Comparison of ENCODE assay signal across 20 cellular contexts in genomic region chr16:12431547-12431946, GRCh38.
A peak's percentile ranks its signal among the peaks of the same experiment; 100 is the strongest.
DNase-seq lines count a peak whose midpoint lies in the region; ATAC-seq, FAIRE-seq and TF ChIP-seq lines count a peak whose summit lies in the region.
"Had no signal": no experiment of that assay in that cellular context is flagged by ENCODE, and none has a peak within 500 bp of the region (broad histone marks: within the 10 kb centered on the region; RNA-seq: fewer than 3 reads in every experiment).

No MANE protein-coding gene starts in this region.

- no peak overlapping the region for H2AFZ ChIP-seq in K562 (ENCODE audit: low read depth, low read length)
- H2AFZ ChIP-seq: GM23338 had no signal

- peaks cover 49 to 78% (median 66%) of the 10 kb centered on the region in 3 donors for H3K4me1 Mint-ChIP-seq in naive B cell
- peaks cover 42 to 65% of the 10 kb centered on the region in 2 donors for H3K4me1 Mint-ChIP-seq in stimulated activated naive B cell treated with anti-CD40 and anti-IgM and Interleukin-4, amounts not matched to agents 10 μg/mL and 1 μg/mL and 100 μg/mL, for 72 hours

- no peak for TF ChIP-seq CTCF in K562 (IDR thresholded peaks at IDR 0.05 in 2 of 3, conservative IDR thresholded peaks at IDR 0.05 in 1 of 3; ENCODE audit: insufficient read depth in 2 of 3, low read depth in 1 of 3, low read length in 3 of 3)

- H3K4me3 Mint-ChIP-seq in naive B cell, result no peak overlapping the region
- no peak overlapping the region for H3K4me3 Mint-ChIP-seq in stimulated activated naive B cell treated with anti-CD40 and anti-IgM and Interleukin-4, amounts not matched to agents 10 μg/mL and 1 μg/mL and 100 μg/mL, for 72 hours
- H3K4me3 Mint-ChIP-seq: CD4-positive, CD25-positive, alpha-beta regulatory T cell; CD8-positive, alpha-beta memory T cell; GM23338 had no signal

- H3K9me3 ChIP-seq in BLaER1 treated with 17β-estradiol and CSF1 and Interleukin-3, amounts not matched to agents 10 nM and 100 nM (replicated peaks in 1 of 11), result no peaks in the 10 kb centered on the region
- H3K9me3 ChIP-seq in K562 (replicated peaks; ENCODE audit: control insufficient read depth, insufficient read depth, low read depth, low read length), result no peaks in the 10 kb centered on the region

- H3K9me1 ChIP-seq in K562 (ENCODE audit: control insufficient read depth, insufficient read depth, low read length), result no peaks in the 10 kb centered on the region

- in situ Hi-C loops in K562 (cut with MboI), result no loop called here

- no TSS peak for BruUV-seq in K562 (replicated peaks; lab: Mats Ljungman, UMichigan)

- H3K27me3 Mint-ChIP-seq in naive B cell, result no peaks in the 10 kb centered on the region
- no peaks in the 10 kb centered on the region for H3K27me3 Mint-ChIP-seq in stimulated activated naive B cell treated with anti-CD40 and anti-IgM and Interleukin-4, amounts not matched to agents 10 μg/mL and 1 μg/mL and 100 μg/mL, for 72 hours
- H3K27me3 Mint-ChIP-seq: CD4-positive, CD25-positive, alpha-beta regulatory T cell; CD8-positive, alpha-beta memory T cell; IgD-negative memory B cell had no signal

- FAIRE-seq in K562 (lab: Jason Lieb, UNC), result no peak
- FAIRE-seq: G401.6, GM12892, GM18507, H54, HepG2 had no signal

- H3K4me1 ChIP-seq in BLaER1 treated with 17β-estradiol and CSF1 and Interleukin-3, amounts not matched to agents 10 nM and 100 nM, result peaks cover 24 to 93% (median 72%) of the 10 kb centered on the region in 10 experiments
- 0 out of 5 replicates have a peak, but pooled peaks cover 0 to 3% of the 10 kb centered on the region in 2 experiments for H3K4me1 ChIP-seq in K562 (replicated peaks in 1 of 2; ENCODE audit: control insufficient read depth in 2 of 2, insufficient read depth in 2 of 2, low read length in 2 of 2)

- peak overlapping the region in 1 of 11 experiments; percentile 10; a peak in 1 of 22 replicates for H3K27ac ChIP-seq in BLaER1 treated with 17β-estradiol and CSF1 and Interleukin-3, amounts not matched to agents 10 nM and 100 nM
- no peak overlapping the region for H3K27ac ChIP-seq in K562 (ENCODE audit: extremely low read depth, low read depth, low read length)

- H4K20me1 ChIP-seq in BLaER1 treated with 17β-estradiol and CSF1 and Interleukin-3, amounts not matched to agents 10 nM and 100 nM, result peaks cover 0 to 72% (median 0%) of the 10 kb centered on the region in 11 experiments; a peak in 4 of 22 replicates
- H4K20me1 ChIP-seq in K562 (replicated peaks; ENCODE audit: control insufficient read depth, insufficient read depth, low read length), result peaks cover 4% of the 10 kb centered on the region; the same call in 1 of the 2 replicates

- no peaks in the 10 kb centered on the region for H3K27me3 ChIP-seq in BLaER1 treated with 17β-estradiol and CSF1 and Interleukin-3, amounts not matched to agents 10 nM and 100 nM
- peaks cover 0 to 36% of the 10 kb centered on the region in 2 experiments; a peak in 2 of 5 replicates for H3K27me3 ChIP-seq in K562 (ENCODE audit: control insufficient read depth in 2 of 2, insufficient read depth in 2 of 2, low read length in 2 of 2)

- no peak for TF ChIP-seq RAD21 in K562 (CRISPR knock-in tag; conservative IDR thresholded peaks at IDR 0.05 in 1 of 2, IDR thresholded peaks at IDR 0.05 in 1 of 2)

- H3K36me3 Mint-ChIP-seq in naive B cell, result no peaks in the 10 kb centered on the region
- H3K36me3 Mint-ChIP-seq in stimulated activated naive B cell treated with anti-CD40 and anti-IgM and Interleukin-4, amounts not matched to agents 10 μg/mL and 1 μg/mL and 100 μg/mL, for 72 hours, result peaks cover 15 to 29% of the 10 kb centered on the region in 2 donors
- H3K36me3 Mint-ChIP-seq: CD4-positive, CD25-positive, alpha-beta regulatory T cell; IgD-negative memory B cell had no signal

- H3K27ac Mint-ChIP-seq in naive B cell, result peak overlapping the region in 5 of 6 donors; percentile 21 to 93 (median 54)
- peak overlapping the region; percentile 76 for H3K27ac Mint-ChIP-seq in stimulated activated naive B cell treated with anti-CD40 and anti-IgM and Interleukin-4, amounts not matched to agents 10 μg/mL and 1 μg/mL and 100 μg/mL, for 72 hours
- H3K27ac Mint-ChIP-seq: GM23338 had no signal

- TF ChIP-seq EP300 in K562 (IDR thresholded peaks at IDR 0.05; ENCODE audit: low read length), result no peak

- CTCF ChIA-PET in K562 (lab: Yijun Ruan, JAX; ENCODE audit: low intra/inter-chr PET ratio), result no interaction called here

- DNase-seq in K562 (ENCODE audit: extremely low read depth in 1 of 4, low spot score in 3 of 4) (no peak), naive B cell (no peak), NAMALWA (ENCODE audit: low spot score) (no peak), NCI-H1436 (lab: John Stamatoyannopoulos, UW) (no peak)
- DNase-seq in stimulated activated naive B cell treated with anti-CD40 and anti-IgM and Interleukin-4, amounts not matched to agents 10 μg/mL and 1 μg/mL and 100 μg/mL, for 72 hours, result no peak
- DNase-seq: 8988T; C1 segment of cervical spinal cord; CD4-positive, CD25-positive, alpha-beta regulatory T cell; CD8-positive, alpha-beta memory T cell; COR-L47; HCEC 1CT had no signal

- POLR2A ChIA-PET in K562 (lab: Yijun Ruan, JAX), result no interaction called here

- H3K9me3 Mint-ChIP-seq in naive B cell, result no peaks in the 10 kb centered on the region
- H3K9me3 Mint-ChIP-seq in stimulated activated naive B cell treated with anti-CD40 and anti-IgM and Interleukin-4, amounts not matched to agents 10 μg/mL and 1 μg/mL and 100 μg/mL, for 72 hours, result no peaks in the 10 kb centered on the region
- H3K9me3 Mint-ChIP-seq: CD8-positive, alpha-beta memory T cell; GM23338; IgD-negative memory B cell had no signal

- H3K4me3 ChIP-seq in BLaER1 treated with 17β-estradiol and CSF1 and Interleukin-3, amounts not matched to agents 10 nM and 100 nM, result no peak overlapping the region
- H3K4me3 ChIP-seq in K562, result no peak overlapping the region
- H3K4me3 ChIP-seq: GM23338 had no signal

- H3K4me2 ChIP-seq in BLaER1 treated with 17β-estradiol and CSF1 and Interleukin-3, amounts not matched to agents 10 nM and 100 nM, result peak overlapping the region in 6 of 11 experiments; percentile 2 to 79 (median 78); a peak in 8 of 22 replicates
- no peak overlapping the region for H3K4me2 ChIP-seq in K562 (ENCODE audit: insufficient read depth, low read length)
- H3K4me2 ChIP-seq: GM23338 had no signal

- no peak for TF ChIP-seq POLR2A in K562 (conservative IDR thresholded peaks at IDR 0.05)

- 25% methylated on average over 6 of the region's 6 CpGs for WGBS in K562 (ENCODE audit: insufficient coverage, low coverage, missing lambda C conversion rate)

- no peak overlapping the region for H3K9ac ChIP-seq in BLaER1 treated with 17β-estradiol and CSF1 and Interleukin-3, amounts not matched to agents 10 nM and 100 nM
- H3K9ac ChIP-seq in K562 (ENCODE audit: insufficient read depth in 1 of 2, low read depth in 2 of 2, low read length in 2 of 2), result no peak overlapping the region

- H3K36me3 ChIP-seq in BLaER1 treated with 17β-estradiol and CSF1 and Interleukin-3, amounts not matched to agents 10 nM and 100 nM, result no peaks in the 10 kb centered on the region
- H3K36me3 ChIP-seq in K562 (ENCODE audit: control insufficient read depth, insufficient read depth, low read length), result no peaks in the 10 kb centered on the region

- no peaks in the 10 kb centered on the region for H3K79me2 ChIP-seq in K562 (ENCODE audit: control insufficient read depth, insufficient read depth, low read length)

- intact Hi-C loops in K562 (cut with micrococcal nuclease), result no loop called here

- no peak for ATAC-seq in K562
- ATAC-seq in naive B cell (ENCODE audit: low read depth in 2 of 2), result no peak
- no peak for ATAC-seq in stimulated activated naive B cell treated with anti-CD40 and anti-IgM and Interleukin-4, amounts not matched to agents 10 μg/mL and 1 μg/mL and 100 μg/mL, for 72 hours (replicated peaks)
- no peak for ATAC-seq in HG03108 (IDR thresholded peaks at IDR 0.05; ENCODE audit: unreplicated experiment)
- ATAC-seq: GM23338, HepG2 had no signal

TF ChIP-seq in K562, 482 proteins besides CTCF, POLR2A, EP300 and RAD21:
- TF ChIP-seq ZNF24 (IDR thresholded peaks at IDR 0.05) (peak; percentile 13; the same call in 1 of the 2 replicates), YBX1 (IDR thresholded peaks at IDR 0.05) (no peak), ZBTB8A (IDR thresholded peaks at IDR 0.05; ENCODE audit: partially characterized antibody) (no peak), SMARCA5 (IDR thresholded peaks at IDR 0.05) (no peak)
